27 cellular contexts compared by ENCODE assay signal in genomic region chr2:39803839-39804238, GRCh38.
"Had no signal": no experiment of that assay in that cellular context is flagged by ENCODE, and none has a peak within 500 bp of the region (broad histone marks: within the 10 kb centered on the region; RNA-seq: fewer than 3 reads in every experiment).

No MANE protein-coding gene starts in this region.

- H3K4me1 ChIP-seq: colonic mucosa, esophagus muscularis mucosa, esophagus squamous epithelium, foreskin keratinocyte, gastrocnemius medialis, gastroesophageal sphincter, heart left ventricle had no signal

- H3K27ac Mint-ChIP-seq: dendritic cell treated with granulocyte-macrophage colony-stimulating factor and Interleukin-4, amounts not matched to agents 40 ng/mL and 50 ng/mL, for 4 days; effector memory CD8-positive, alpha-beta T cell; endodermal cell had no signal

- H3K27ac ChIP-seq: colonic mucosa, coronary artery, dorsolateral prefrontal cortex, epithelial cell of prostate, esophagus muscularis mucosa, esophagus squamous epithelium, foreskin keratinocyte, gastrocnemius medialis, gastroesophageal sphincter, heart left ventricle, heart right ventricle, hepatocyte had no signal

- H3K4me3 ChIP-seq: colonic mucosa, coronary artery, dorsolateral prefrontal cortex, esophagus muscularis mucosa, esophagus squamous epithelium, gastrocnemius medialis, gastroesophageal sphincter, heart left ventricle, heart right ventricle, hepatocyte had no signal

- H3K4me1 Mint-ChIP-seq: endodermal cell had no signal

- DNase-seq: colonic mucosa; cortex of kidney; dermis blood vessel endothelial cell; dorsolateral prefrontal cortex; effector CD4-positive, alpha-beta T cell; effector CD8-positive, alpha-beta T cell; effector memory CD4-positive, alpha-beta T cell; effector memory CD8-positive, alpha-beta T cell; endodermal cell; erythroblast; esophagus squamous epithelium; foreskin fibroblast; foreskin keratinocyte; foreskin melanocyte; gastrocnemius medialis; glutamatergic neuron; head of caudate nucleus; heart left ventricle; heart right ventricle had no signal

- H3K9me3 ChIP-seq: colonic mucosa had no signal

- H3K36me3 ChIP-seq: colonic mucosa, esophagus muscularis mucosa, esophagus squamous epithelium, gastrocnemius medialis, gastroesophageal sphincter, heart left ventricle, heart right ventricle had no signal

- FAIRE-seq: endothelial cell of umbilical vein had no signal

- H3K4me3 Mint-ChIP-seq: dendritic cell treated with granulocyte-macrophage colony-stimulating factor and Interleukin-4, amounts not matched to agents 40 ng/mL and 50 ng/mL, for 4 days; effector memory CD8-positive, alpha-beta T cell; endodermal cell had no signal

- ATAC-seq: effector memory CD8-positive, alpha-beta T cell; esophagus mucosa; foreskin keratinocyte; gastrocnemius medialis; gastroesophageal sphincter; heart left ventricle; heart right ventricle had no signal

- H3K27me3 Mint-ChIP-seq: dendritic cell treated with granulocyte-macrophage colony-stimulating factor and Interleukin-4, amounts not matched to agents 40 ng/mL and 50 ng/mL, for 4 days had no signal
